Comparison of ENCODE assay signal across 9 cellular contexts in the genomic region with DNA sequence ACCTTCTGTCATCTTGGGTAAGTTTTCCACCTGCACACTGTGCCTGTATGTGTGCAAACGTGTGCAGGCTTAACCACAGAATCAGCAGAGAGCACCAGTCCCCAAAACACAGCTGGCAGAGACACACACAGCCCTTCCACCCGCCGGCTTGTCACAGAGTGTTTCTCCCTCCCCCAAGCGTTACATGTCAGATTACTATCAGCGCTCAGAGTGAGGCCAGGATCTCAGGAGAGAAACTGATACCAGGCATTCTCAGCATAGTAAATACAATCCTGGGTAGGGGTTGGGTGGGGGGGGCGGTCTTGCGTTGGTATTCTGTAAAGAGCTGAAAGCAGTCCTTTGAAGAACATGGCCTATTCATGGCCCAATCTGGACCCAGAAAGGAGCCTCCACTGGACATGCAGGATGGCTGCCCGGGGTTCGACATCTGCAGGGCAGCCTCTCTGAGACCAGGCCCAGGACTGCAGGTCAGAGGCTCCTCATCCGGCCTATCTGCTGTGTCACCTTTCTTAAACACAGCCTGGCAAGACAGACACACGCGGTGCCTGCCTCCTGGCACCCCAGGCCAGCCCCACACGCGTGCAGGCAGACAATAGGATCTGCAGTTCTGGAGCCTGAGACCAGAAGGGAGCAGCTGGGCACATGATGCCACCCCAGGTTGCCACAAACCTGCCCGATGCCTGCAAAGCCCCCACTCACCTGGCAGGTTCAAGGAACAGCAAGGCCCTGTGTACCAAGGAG. TPM values are rescaled to one million over a fixed set of nuclear protein-coding genes. Genes with fewer than 3 reads are reported as not detected.
DNase-seq lines count a peak whose midpoint lies in the region; FAIRE-seq and TF ChIP-seq lines count a peak whose summit lies in the region.
"Had no signal": no experiment of that assay in that cellular context is flagged by ENCODE, and none has a peak within 500 bp of the region (broad histone marks: within the 10 kb centered on the region; RNA-seq: fewer than 3 reads in every experiment).

No MANE protein-coding gene starts in this region.

- peak overlapping the region; percentile 89 for H3K4me3 ChIP-seq in BJ (ENCODE audit: low read depth, low read length)
- peak overlapping the region in 1 of 3 experiments; percentile 58 for H3K4me3 ChIP-seq in endothelial cell of umbilical vein (replicated peaks in 1 of 3; ENCODE audit: insufficient read depth in 1 of 3, low read depth in 1 of 3, low read length in 3 of 3)
- peak overlapping the region; percentile 95 for H3K4me3 ChIP-seq in neural cell (ENCODE audit: low read length)

- peaks cover 7% of the 10 kb centered on the region for H3K4me1 ChIP-seq in endothelial cell of umbilical vein (ENCODE audit: control insufficient read depth, extremely low read depth, insufficient read depth, low read length)

- H3K9me2 ChIP-seq in neural cell (ENCODE audit: insufficient read depth, low read length): no peaks in the 10 kb centered on the region

- TF ChIP-seq CTCF in BJ (IDR thresholded peaks at IDR 0.05; ENCODE audit: insufficient read depth, low read depth, low read length) (no peak), endothelial cell of umbilical vein (IDR thresholded peaks at IDR 0.05; ENCODE audit: extremely low read depth in 1 of 2, insufficient read depth in 1 of 2, low read depth in 1 of 2, low read length in 2 of 2) (no peak), neural cell (IDR thresholded peaks at IDR 0.05; ENCODE audit: poor library complexity, severe bottlenecking) (no peak)

- H3K27me3 ChIP-seq in BJ (ENCODE audit: control insufficient read depth, insufficient read depth, low read length) (no peaks in the 10 kb centered on the region), endothelial cell of umbilical vein (ENCODE audit: control insufficient read depth in 2 of 2, insufficient read depth in 2 of 2, low read length in 2 of 2) (no peaks in the 10 kb centered on the region), neural cell (ENCODE audit: insufficient read depth, low read depth, low read length) (no peaks in the 10 kb centered on the region)

- TF ChIP-seq POLR2A in endothelial cell of umbilical vein (IDR thresholded peaks at IDR 0.05; ENCODE audit: low read depth, low read length): no peak

- CTCF ChIA-PET in BJ (lab: Yijun Ruan, JAX): interaction anchor here (0.9 to 1.4 kb wide), 2 partner anchors 39 to 632 kb away, joined by 3 read pairs; no protein-coding TSS in a partner anchor
- CTCF ChIA-PET in endothelial cell of umbilical vein (lab: Charles Lee): interaction anchor here (0.6 kb wide), 1 partner anchor 57 kb away, joined by 3 read pairs; no protein-coding TSS in a partner anchor

- H2AFZ ChIP-seq in endothelial cell of umbilical vein (ENCODE audit: low read depth, low read length) (no peak overlapping the region), neural cell (ENCODE audit: low read depth, low read length) (no peak overlapping the region)

- TF ChIP-seq RAD21 in neural cell (conservative IDR thresholded peaks at IDR 0.05): no peak

- intact Hi-C loops in endothelial cell of umbilical vein (cut with micrococcal nuclease): loop anchor here (10.0 kb wide), 1 partner anchor 229 kb away; no protein-coding TSS in a partner anchor

- no peak overlapping the region for H3K9ac ChIP-seq in endothelial cell of umbilical vein (replicated peaks; ENCODE audit: extremely low read depth, insufficient read depth, low read length)
- H3K9ac ChIP-seq in neural cell (ENCODE audit: low read length): peak overlapping the region; percentile 84

- POLR2A ChIA-PET in BJ (lab: Charles Lee) (no interaction called here), endothelial cell of umbilical vein (lab: Charles Lee) (no interaction called here)

- DNase-seq in BJ (ENCODE audit: low read depth) (no peak), NCI-H2107 treated with DMSO at 0.1 percent for 48 hours (lab: John Stamatoyannopoulos, UW; ENCODE audit: unreplicated experiment) (peak; percentile 79), endothelial cell of umbilical vein (ENCODE audit: low read depth, low spot score) (no peak), AML-193 (lab: John Stamatoyannopoulos, UW) (no peak), hepatic stellate cell (ENCODE audit: low spot score) (no peak), NCI-H2196 treated with DMSO at 0.1 percent for 48 hours (lab: John Stamatoyannopoulos, UW; ENCODE audit: unreplicated experiment) (no peak), NCI-H510A (lab: John Stamatoyannopoulos, UW) (no peak)
- DNase-seq: NCI-H748 treated with DMSO at 0.1 percent for 48 hours had no signal

- H3F3A ChIP-seq in neural cell (ENCODE audit: insufficient read depth, low read length, poor library complexity, severe bottlenecking): no peaks in the 10 kb centered on the region

- H4K20me1 ChIP-seq in endothelial cell of umbilical vein (replicated peaks; ENCODE audit: control insufficient read depth, extremely low read depth, insufficient read depth, low read length) (no peaks in the 10 kb centered on the region), neural cell (ENCODE audit: insufficient read depth) (no peaks in the 10 kb centered on the region)

- dilution Hi-C loops in endothelial cell of umbilical vein (cut with MboI; ENCODE audit: extremely low pct_ligation_motif_present, low sequenced_read_pairs): no loop called here

- H3K36me3 ChIP-seq in BJ (ENCODE audit: control insufficient read depth, insufficient read depth, low read length): no peaks in the 10 kb centered on the region
- H3K36me3 ChIP-seq in endothelial cell of umbilical vein (ENCODE audit: control insufficient read depth in 2 of 2, extremely low read depth in 1 of 2, insufficient read depth in 2 of 2, low read length in 2 of 2): no peaks in the 10 kb centered on the region
- H3K36me3 ChIP-seq in neural cell (ENCODE audit: insufficient read depth, low read length): no peaks in the 10 kb centered on the region

- FAIRE-seq in endothelial cell of umbilical vein (lab: Jason Lieb, UNC): no peak

- no peaks in the 10 kb centered on the region for H3K9me1 ChIP-seq in endothelial cell of umbilical vein (replicated peaks; ENCODE audit: control insufficient read depth, extremely low read depth, insufficient read depth, low read length)

- TF ChIP-seq EP300 in neural cell (conservative IDR thresholded peaks at IDR 0.05; ENCODE audit: poor library complexity, severe bottlenecking): no peak

- H3K4me2 ChIP-seq in endothelial cell of umbilical vein (ENCODE audit: insufficient read depth, low read length) (peak overlapping the region; percentile 57), neural cell (ENCODE audit: low read length) (peak overlapping the region; percentile 95)

- BruUV-seq in endothelial cell of umbilical vein (replicated peaks; lab: Mats Ljungman, UMichigan): no TSS peak

- no peaks in the 10 kb centered on the region for H3K9me3 ChIP-seq in endothelial cell of umbilical vein (replicated peaks; ENCODE audit: control insufficient read depth, insufficient read depth, low read length)
- no peaks in the 10 kb centered on the region for H3K9me3 ChIP-seq in neural cell (ENCODE audit: low read length)

- H3K79me2 ChIP-seq in endothelial cell of umbilical vein (ENCODE audit: control insufficient read depth, insufficient read depth, low read length) (peaks cover 38% of the 10 kb centered on the region), neural cell (replicated peaks; ENCODE audit: insufficient read depth, low read length) (peaks cover 49% of the 10 kb centered on the region)

- H3K27ac ChIP-seq in endothelial cell of umbilical vein (ENCODE audit: insufficient read depth, low read depth, low read length): no peak overlapping the region
- H3K27ac ChIP-seq in neural cell (ENCODE audit: low read length): peak overlapping the region; percentile 63

TF ChIP-seq in endothelial cell of umbilical vein, 7 proteins besides CTCF, POLR2A, EP300 and RAD21 (continues in another document):
- TF ChIP-seq EZH2 (IDR thresholded peaks at IDR 0.05; ENCODE audit: borderline replicate concordance, low read depth, low read length, severe bottlenecking) (no peak), JUN (IDR thresholded peaks at IDR 0.05; ENCODE audit: borderline replicate concordance, insufficient read depth, insufficient read length, low read depth) (no peak), GATA2 (IDR thresholded peaks at IDR 0.05; ENCODE audit: insufficient read depth, insufficient read length, low read depth, low read length) (no peak), MYC (IDR thresholded peaks at IDR 0.05; ENCODE audit: low read depth, low read length) (no peak)

TF ChIP-seq in neural cell, 6 proteins besides CTCF, POLR2A, EP300 and RAD21 (continues in another document):
- TF ChIP-seq TAF1 (IDR thresholded peaks at IDR 0.05; ENCODE audit: low read depth): no peak

RNA-seq across cellular contexts. Expression of a gene that starts 1.7 kb away (rescaled TPM):
- polyA plus RNA-seq in BJ (2011; rRNA removed): 10.4 and 20.8 TPM in 2 replicates
- 18.0 and 22.3 TPM in 2 replicates for polyA minus RNA-seq in BJ (2011; rRNA and poly(A)+ RNA removed)
- total RNA-seq in endothelial cell of umbilical vein: 30.2 and 37.7 TPM in 2 replicates
- 8.6 and 8.7 TPM in 2 replicates for polyA plus RNA-seq in endothelial cell of umbilical vein
- polyA plus RNA-seq in endothelial cell of umbilical vein (2011; cell fraction: cytosol; rRNA removed): 5.1 and 7.4 TPM in 2 replicates
- 44.8 and 50.4 TPM in 2 replicates for polyA plus RNA-seq in endothelial cell of umbilical vein (2011; cell fraction: nucleus; rRNA removed)
- polyA plus RNA-seq in endothelial cell of umbilical vein (2012): 12.2 and 21.7 TPM in 2 replicates
- 11.6 and 15.5 TPM in 2 replicates for polyA minus RNA-seq in endothelial cell of umbilical vein
- polyA minus RNA-seq in endothelial cell of umbilical vein (2011; cell fraction: cytosol; rRNA and poly(A)+ RNA removed): 30.7 TPM
- 29.0 and 47.7 TPM in 2 replicates for polyA minus RNA-seq in endothelial cell of umbilical vein (2011; cell fraction: nucleus; rRNA and poly(A)+ RNA removed)
- polyA plus RNA-seq in neural cell: 49.1 and 82.5 TPM in 2 replicates
- 49.8 and 51.9 TPM in 2 replicates for polyA minus RNA-seq in neural cell

RNA-seq across cellular contexts. Expression of a gene that starts 55.2 kb away (rescaled TPM):
- polyA plus RNA-seq in BJ (2011; rRNA removed): not detected in 2 replicates
- polyA minus RNA-seq in BJ (2011; rRNA and poly(A)+ RNA removed): not detected in 2 replicates
- not detected in 2 replicates for total RNA-seq in endothelial cell of umbilical vein
- polyA plus RNA-seq in endothelial cell of umbilical vein: not detected in 2 replicates
- polyA plus RNA-seq in endothelial cell of umbilical vein (2011; cell fraction: cytosol; rRNA removed): not detected in 2 replicates
- polyA plus RNA-seq in endothelial cell of umbilical vein (2011; cell fraction: nucleus; rRNA removed): not detected in 2 replicates
- not detected in 2 replicates for polyA plus RNA-seq in endothelial cell of umbilical vein (2012)
- polyA minus RNA-seq in endothelial cell of umbilical vein: not detected in 2 replicates
- polyA minus RNA-seq in endothelial cell of umbilical vein (2011; cell fraction: cytosol; rRNA and poly(A)+ RNA removed): not detected
- not detected in 2 replicates for polyA minus RNA-seq in endothelial cell of umbilical vein (2011; cell fraction: nucleus; rRNA and poly(A)+ RNA removed)
- not detected in 2 replicates for polyA plus RNA-seq in neural cell
- not detected in 2 replicates for polyA minus RNA-seq in neural cell
